Comparison of ENCODE assay signal across 25 cellular contexts in genomic region chr1:175734642-175735041, GRCh38. TPM values are rescaled to one million over a fixed set of nuclear protein-coding genes. Genes with fewer than 3 reads are reported as not detected.
"Had no signal": no experiment of that assay in that cellular context is flagged by ENCODE, and none has a peak within 500 bp of the region (broad histone marks: within the 10 kb centered on the region; RNA-seq: fewer than 3 reads in every experiment).

No MANE protein-coding gene starts in this region.

- DNase-seq: activated CD4-positive, alpha-beta T cell treated with anti-CD3 and anti-CD28 coated beads for 4 hours; activated CD8-positive, alpha-beta memory T cell treated with anti-CD3 and anti-CD28 coated beads, Interleukin-2, amount 50 U/mL, for 48 hours; activated CD8-positive, alpha-beta T cell treated with anti-CD3 and anti-CD28 coated beads, Interleukin-2, amount 10 ng/mL, durations not matched to agents 7 days and 5 days; activated naive CD4-positive, alpha-beta T cell treated with anti-CD3 and anti-CD28 coated beads, Interleukin-2, amount 50 U/mL, for 16 hours; activated naive CD8-positive, alpha-beta T cell treated with anti-CD3 and anti-CD28 coated beads, Interleukin-2, amount 10 ng/mL, durations not matched to agents 7 days and 5 days; activated T-cell treated with anti-CD3 and anti-CD28 coated beads, Interleukin-2, amount 50 U/mL, for 1 hour; adrenal gland; colonic mucosa; NCI-H1105 treated with DMSO at 0.1 percent for 48 hours; NCI-H1436 treated with DMSO at 0.1 percent for 48 hours; NCI-H1930; NCI-H2171; NCI-H446; NCI-H526; NCI-H774; NK-92 treated with Interleukin-12 subunit alpha and Interleukin-12 subunit beta, amount 100 ng/mL, for 24 hours; RPMI8226; SW 1271 had no signal

- H3K27me3 ChIP-seq: adrenal gland, colonic mucosa, SJSA1 had no signal

- ATAC-seq: activated CD4-positive, CD25-positive, alpha-beta regulatory T cell treated with anti-CD3 and anti-CD28 coated beads, Interleukin-2, amount 50 U/mL, for 24 hours; activated CD8-positive, alpha-beta T cell treated with anti-CD3 and anti-CD28 coated beads, Interleukin-2, amount 10 ng/mL, durations not matched to agents 7 days and 5 days; Panc1; Right ventricle myocardium inferior; SK-N-SH treated with all-trans-retinoic acid at 6 μM for 48 hours had no signal

- H3K27ac ChIP-seq: adrenal gland, colonic mucosa, KMS-11, SJSA1 had no signal

- H3K4me3 ChIP-seq: adrenal gland, colonic mucosa, SJSA1 had no signal

- H3K9me3 ChIP-seq: adrenal gland, colonic mucosa, SJSA1 had no signal

- H3K36me3 ChIP-seq: adrenal gland, colonic mucosa, SJSA1 had no signal

- H3K4me1 ChIP-seq: adrenal gland, colonic mucosa, SJSA1 had no signal

RNA-seq across cellular contexts. Expression of gene TNR, which starts 8.8 kb away (rescaled TPM):
- total RNA-seq: activated CD8-positive, alpha-beta T cell treated with anti-CD3 and anti-CD28 coated beads, Interleukin-2, amount 10 ng/mL, durations not matched to agents 7 days and 5 days; activated naive CD8-positive, alpha-beta T cell treated with anti-CD3 and anti-CD28 coated beads, Interleukin-2, amount 10 ng/mL, durations not matched to agents 7 days and 5 days; MCF 10A; Right ventricle myocardium inferior had no signal
